ENCODE assay signal across 13 cellular contexts in genomic region chr1:202086579-202087350, GRCh38. TPM values are rescaled to one million over a fixed set of nuclear protein-coding genes. Genes with fewer than 3 reads are reported as not detected.
A peak's percentile ranks its signal among the peaks of the same experiment; 100 is the strongest.
DNase-seq lines count a peak whose midpoint lies in the region; ATAC-seq and TF ChIP-seq lines count a peak whose summit lies in the region.
"Had no signal": no experiment of that assay in that cellular context is flagged by ENCODE, and none has a peak within 500 bp of the region (broad histone marks: within the 10 kb centered on the region; RNA-seq: fewer than 3 reads in every experiment).

No MANE protein-coding gene starts in this region.

- H3K27ac ChIP-seq in C4-2B (peak overlapping the region; percentile 42), body of pancreas (peak overlapping the region; percentile 62 to 86 (median 78)), gastroesophageal sphincter (no peak overlapping the region)
- H3K27ac ChIP-seq: BLaER1 treated with 17β-estradiol and CSF1 and Interleukin-3, amounts not matched to agents 10 nM and 100 nM; spleen had no signal

- peaks cover 23% of the 10 kb centered on the region for H3K27me3 Mint-ChIP-seq in stimulated activated naive CD8-positive, alpha-beta T cell treated with anti-CD3 and anti-CD28 coated beads, Interleukin-15, amount 100 ng/mL, for 72 hours

- H3K27me3 ChIP-seq in body of pancreas (no peaks in the 10 kb centered on the region), gastroesophageal sphincter (no peaks in the 10 kb centered on the region)
- H3K27me3 ChIP-seq: BLaER1 treated with 17β-estradiol and CSF1 and Interleukin-3, amounts not matched to agents 10 nM and 100 nM had no signal

- no peak for TF ChIP-seq EP300 in gastroesophageal sphincter (IDR thresholded peaks at IDR 0.05)

- DNase-seq in HT-29 (ENCODE audit: low spot score) (peak; percentile 80), body of pancreas (peak in 2 of 4 donors; percentile 41), mucosa of gallbladder (ENCODE audit: low spot score) (peak; percentile 85), NCI-H1930 (lab: John Stamatoyannopoulos, UW) (no peak), activated gamma-delta T cell (lab: John Stamatoyannopoulos, UW) (no peak)
- no peak for DNase-seq in stimulated activated naive CD8-positive, alpha-beta T cell treated with anti-CD3 and anti-CD28 coated beads, Interleukin-15, amount 100 ng/mL, for 72 hours
- DNase-seq: NCI-H1105 treated with DMSO at 0.1 percent for 48 hours, spleen had no signal

- no peaks in the 10 kb centered on the region for H3K9me3 ChIP-seq in body of pancreas
- H3K9me3 ChIP-seq in gastroesophageal sphincter = no peaks in the 10 kb centered on the region
- H3K9me3 ChIP-seq: BLaER1 treated with 17β-estradiol and CSF1 and Interleukin-3, amounts not matched to agents 10 nM and 100 nM; spleen had no signal

- no peaks in the 10 kb centered on the region for H3K9me3 Mint-ChIP-seq in stimulated activated naive CD8-positive, alpha-beta T cell treated with anti-CD3 and anti-CD28 coated beads, Interleukin-15, amount 100 ng/mL, for 72 hours
- H3K9me3 Mint-ChIP-seq: activated T-helper 2 cell treated with anti-CD3 and anti-CD28 coated beads, Interferon-gamma antibody, Interleukin-2, Interleukin-4, amounts not matched to agents 10 μg/mL and 5 μg/mL and 100 μg/mL, durations not matched to agents 14 hours and 24 hours and 36 hours; central memory CD8-positive, alpha-beta T cell had no signal

- H3K4me1 ChIP-seq in body of pancreas = peaks cover 34% of the 10 kb centered on the region
- H3K4me1 ChIP-seq in gastroesophageal sphincter = peaks cover 0 to 7% (median 0%) of the 10 kb centered on the region in 3 donors
- H3K4me1 ChIP-seq: spleen had no signal

- intact Hi-C loops in body of pancreas (cut with DNase I) = no loop called here

- 48 to 54% methylated on average over 5 to 7 of the region's 7 CpGs for WGBS in body of pancreas, 2 donors
- WGBS in gastroesophageal sphincter (ENCODE audit: low coverage in 1 of 2), 2 donors = 52 to 60% methylated on average over 4 to 5 of the region's 7 CpGs

- no peak for ATAC-seq in body of pancreas
- ATAC-seq in gastroesophageal sphincter = no peak
- no peak for ATAC-seq in stimulated activated naive CD8-positive, alpha-beta T cell treated with anti-CD3 and anti-CD28 coated beads, Interleukin-15, amount 100 ng/mL, for 72 hours

- no peak overlapping the region for H3K4me3 ChIP-seq in body of pancreas
- no peak overlapping the region for H3K4me3 ChIP-seq in gastroesophageal sphincter
- H3K4me3 ChIP-seq: BLaER1 treated with 17β-estradiol and CSF1 and Interleukin-3, amounts not matched to agents 10 nM and 100 nM; spleen had no signal

- no peaks in the 10 kb centered on the region for H3K36me3 ChIP-seq in body of pancreas (replicated peaks in 1 of 2; ENCODE audit: insufficient read depth in 1 of 2, low read depth in 2 of 2)
- no peaks in the 10 kb centered on the region for H3K36me3 ChIP-seq in gastroesophageal sphincter
- H3K36me3 ChIP-seq: BLaER1 treated with 17β-estradiol and CSF1 and Interleukin-3, amounts not matched to agents 10 nM and 100 nM; spleen had no signal

- no peak for TF ChIP-seq CTCF in C4-2B (conservative IDR thresholded peaks at IDR 0.05)
- no peak for TF ChIP-seq CTCF in body of pancreas (IDR thresholded peaks at IDR 0.05)
- TF ChIP-seq CTCF in gastroesophageal sphincter (IDR thresholded peaks at IDR 0.05) = no peak

- no peak overlapping the region for H3K27ac Mint-ChIP-seq in stimulated activated naive CD8-positive, alpha-beta T cell treated with anti-CD3 and anti-CD28 coated beads, Interleukin-15, amount 100 ng/mL, for 72 hours
- H3K27ac Mint-ChIP-seq: activated T-helper 2 cell treated with anti-CD3 and anti-CD28 coated beads, Interferon-gamma antibody, Interleukin-2, Interleukin-4, amounts not matched to agents 10 μg/mL and 5 μg/mL and 100 μg/mL, durations not matched to agents 14 hours and 24 hours and 36 hours had no signal

- H3K4me1 Mint-ChIP-seq in stimulated activated naive CD8-positive, alpha-beta T cell treated with anti-CD3 and anti-CD28 coated beads, Interleukin-15, amount 100 ng/mL, for 72 hours = no peaks in the 10 kb centered on the region
- H3K4me1 Mint-ChIP-seq: central memory CD8-positive, alpha-beta T cell had no signal

- no peak for TF ChIP-seq POLR2A in body of pancreas (IDR thresholded peaks at IDR 0.05)
- TF ChIP-seq POLR2A in gastroesophageal sphincter (IDR thresholded peaks at IDR 0.05) = no peak

- H3K4me3 Mint-ChIP-seq in stimulated activated naive CD8-positive, alpha-beta T cell treated with anti-CD3 and anti-CD28 coated beads, Interleukin-15, amount 100 ng/mL, for 72 hours = no peak overlapping the region
- H3K4me3 Mint-ChIP-seq: central memory CD8-positive, alpha-beta T cell had no signal

RNA-seq across cellular contexts. Expression of gene GPR37L1, which starts 36.0 kb away (rescaled TPM):
- 0.69 TPM in 1 of 2 replicates, not detected in the other for total RNA-seq in HT-29 (2014; rRNA removed; shearing (Covaris generic))
- total RNA-seq in body of pancreas = not detected
- total RNA-seq in mucosa of gallbladder = 0.14 TPM
- total RNA-seq in gastroesophageal sphincter = under 1 TPM; 0.16 to 0.39 (median 0.27) TPM
- total RNA-seq: activated T-helper 2 cell treated with anti-CD3 and anti-CD28 coated beads, Interferon-gamma antibody, Interleukin-2, Interleukin-4, amounts not matched to agents 10 μg/mL and 5 μg/mL and 100 μg/mL, durations not matched to agents 14 hours and 24 hours and 36 hours; spleen had no signal

RNA-seq across cellular contexts. Expression of gene ARL8A, which starts 57.8 kb away (rescaled TPM):
- 17.0 and 21.2 TPM in 2 replicates for total RNA-seq in HT-29 (2014; rRNA removed; shearing (Covaris generic))
- total RNA-seq in body of pancreas (10 to 100 TPM; 18.1 to 21.0 TPM), mucosa of gallbladder (89.5 TPM), gastroesophageal sphincter (10 to 100 TPM; 34.9 to 57.5 (median 43.6) TPM)

Comparison
In these comparisons a context has a peak if more than half of its experiments do, and no peak if none do; other contexts are left out.
1. H3K27ac ChIP-seq: peak in C4-2B (single experiment) and body of pancreas (4 of 4); none in gastroesophageal sphincter (0 of 4).
2. DNase-seq: peak in HT-29 (single experiment) and mucosa of gallbladder (single experiment); none in NCI-H1930 (0 of 2), stimulated activated naive CD8-positive, alpha-beta T cell treated with anti-CD3 and anti-CD28 coated beads, Interleukin-15, amount 100 ng/mL, for 72 hours (0 of 2) and activated gamma-delta T cell (single experiment).